In the genomic region with DNA sequence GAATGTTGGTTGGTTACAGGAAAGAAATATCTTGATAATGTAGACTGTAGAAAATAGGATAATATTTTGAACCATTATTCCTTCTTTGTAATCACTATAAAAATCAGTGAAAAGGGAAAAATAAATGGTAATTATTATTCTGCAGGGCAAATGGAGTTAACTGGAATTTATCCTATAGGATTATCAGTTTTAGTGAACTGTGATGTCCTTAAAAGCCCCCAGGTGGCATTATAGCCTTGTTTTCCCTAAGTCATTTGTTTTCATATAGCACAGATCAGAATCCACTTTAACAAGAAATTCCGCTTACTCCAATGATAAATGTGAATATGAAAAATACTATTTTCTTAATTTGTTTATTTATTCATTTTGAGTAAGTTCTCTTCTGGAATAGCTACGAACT, we compare ENCODE assay signal across 9 cellular contexts. TPM values are rescaled to one million over a fixed set of nuclear protein-coding genes. Genes with fewer than 3 reads are reported as not detected.
DNase-seq lines count a peak whose midpoint lies in the region; ATAC-seq, FAIRE-seq and TF ChIP-seq lines count a peak whose summit lies in the region.
"Had no signal": no experiment of that assay in that cellular context is flagged by ENCODE, and none has a peak within 500 bp of the region (broad histone marks: within the 10 kb centered on the region; RNA-seq: fewer than 3 reads in every experiment).

No MANE protein-coding gene starts in this region.

- no peaks in the 10 kb centered on the region for H3K27me3 ChIP-seq in ovary

- no peak overlapping the region for H3K4me3 ChIP-seq in A549
- no peak overlapping the region for H3K4me3 ChIP-seq in GM12864 (ENCODE audit: low read depth, low read length)
- H3K4me3 ChIP-seq in ovary = no peak overlapping the region
- H3K4me3 ChIP-seq: lung had no signal

- FAIRE-seq in A549 (lab: Jason Lieb, UNC) = peak; percentile 36

- H3K9me3 ChIP-seq in A549 = no peaks in the 10 kb centered on the region
- no peaks in the 10 kb centered on the region for H3K9me3 ChIP-seq in ovary

- peak; percentile 66 to 67 for TF ChIP-seq RAD21 in A549 (conservative IDR thresholded peaks at IDR 0.05 in 1 of 2, IDR thresholded peaks at IDR 0.05 in 1 of 2)

- H3K27ac ChIP-seq in A549 = no peak overlapping the region
- H3K27ac ChIP-seq in ovary = no peak overlapping the region

- no peak overlapping the region for H3K4me2 ChIP-seq in A549

- no peaks in the 10 kb centered on the region for H3K36me3 ChIP-seq in ovary

- intact Hi-C loops in ovary (cut with DNase I) (no loop called here), posterior vena cava (cut with DNase I) (no loop called here)

- H3K4me1 ChIP-seq in A549 (no peaks in the 10 kb centered on the region), ovary (ENCODE audit: insufficient read depth) (no peaks in the 10 kb centered on the region)

- TF ChIP-seq POLR2A in A549 (IDR thresholded peaks at IDR 0.05; ENCODE audit: low read length) (no peak), ovary (IDR thresholded peaks at IDR 0.05) (no peak)

- TF ChIP-seq EP300 in A549 (IDR thresholded peaks at IDR 0.05) = no peak
- no peak for TF ChIP-seq EP300 in ovary (IDR thresholded peaks at IDR 0.05)

- CTCF ChIA-PET in A549 (lab: Yijun Ruan, JAX) = interaction anchor here (0.7 to 1.6 kb wide), 6 partner anchors 10 to 782 kb away, joined by 3 to 4 read pairs (median 3); no protein-coding TSS in a partner anchor

- DNase-seq in A549 (ENCODE audit: low read depth in 1 of 2, low spot score in 1 of 2) (peak; percentile 7 to 51), GM12864 (ENCODE audit: low read depth) (no peak), NCI-H345 (lab: John Stamatoyannopoulos, UW) (peak; percentile 17), dermis blood vessel endothelial cell (peak; percentile 31), dedifferentiated amniotic fluid mesenchymal stem cell (ENCODE audit: extremely low spot score) (no peak), ovary (no peak), posterior vena cava (ENCODE audit: low spot score) (no peak)
- no peak for DNase-seq in activated naive CD4-positive, alpha-beta T cell (lab: John Stamatoyannopoulos, UW)

- TF ChIP-seq CTCF in A549 (IDR thresholded peaks at IDR 0.05) (peak; percentile 61), GM12864 (IDR thresholded peaks at IDR 0.05; ENCODE audit: low read depth, low read length, missing control alignments) (peak; percentile 23), ovary (IDR thresholded peaks at IDR 0.05) (no peak)

- WGBS in A549 (ENCODE audit: missing lambda C conversion rate) = 49% methylated on average over 2 of the region's 2 CpGs
- 35 to 56% (median 46%) methylated on average over 2 of the region's 2 CpGs for WGBS in ovary, 3 donors

- POLR2A ChIA-PET in A549 (lab: Yijun Ruan, JAX) = no interaction called here

- peak in 1 of 2 experiments; percentile 70; a peak in 2 of 6 replicates for ATAC-seq in A549

TF ChIP-seq in A549, 52 proteins besides CTCF, POLR2A, EP300 and RAD21:
- TF ChIP-seq SMC3 (IDR thresholded peaks at IDR 0.05) = peak; percentile 48; the same call in 1 of the 3 replicates
- no peak for TF ChIP-seq FOXS1 (CRISPR knock-in tag; IDR thresholded peaks at IDR 0.05)

RNA-seq across cellular contexts. Expression of gene WDR41, which starts 26.2 kb away (rescaled TPM):
- 88.5 and 89.5 TPM in 2 replicates for polyA plus RNA-seq in A549 (2011; rRNA removed)
- 22.4 and 26.2 TPM in 2 replicates for polyA plus RNA-seq in A549 (2012; cell fraction: cytosol; rRNA removed)
- 7.6 and 11.2 TPM in 2 replicates for polyA plus RNA-seq in A549 (2012; cell fraction: nucleus; rRNA removed)
- polyA plus RNA-seq in A549 (2017; fragmentation: RNase III; extraction: RNeasy Plus Mini Kit Qiagen cat#74134 plus additional on column Dnase treatment) = 60.8 to 65.6 TPM (median 62.1 TPM) in 3 replicates
- 47.5 and 62.1 TPM in 2 replicates for polyA minus RNA-seq in A549 (2011; rRNA and poly(A)+ RNA removed)
- 66.9 and 69.4 TPM in 2 replicates for total RNA-seq in dermis blood vessel endothelial cell
- 10 to 100 TPM; 24.5 to 45.4 (median 31.9) TPM for total RNA-seq in ovary
- polyA plus RNA-seq in ovary = 10 to 100 TPM in 1 of 2 donors, 1 to 10 TPM in 1; 7.5 to 36.6 TPM
- total RNA-seq in posterior vena cava = 10 to 100 TPM; 42.7 to 47.2 TPM

Comparison
In these comparisons a context has a peak if more than half of its experiments do, and no peak if none do; other contexts are left out.
1. DNase-seq: peak in A549 (2 of 2), NCI-H345 (single experiment) and dermis blood vessel endothelial cell (single experiment); none in GM12864 (single experiment), dedifferentiated amniotic fluid mesenchymal stem cell (single experiment), ovary (0 of 5), activated naive CD4-positive, alpha-beta T cell (0 of 4) and posterior vena cava (single experiment).
2. CTCF ChIP-seq: peak in A549 (single experiment) and GM12864 (single experiment); none in ovary (0 of 3).